In the genomic region with DNA sequence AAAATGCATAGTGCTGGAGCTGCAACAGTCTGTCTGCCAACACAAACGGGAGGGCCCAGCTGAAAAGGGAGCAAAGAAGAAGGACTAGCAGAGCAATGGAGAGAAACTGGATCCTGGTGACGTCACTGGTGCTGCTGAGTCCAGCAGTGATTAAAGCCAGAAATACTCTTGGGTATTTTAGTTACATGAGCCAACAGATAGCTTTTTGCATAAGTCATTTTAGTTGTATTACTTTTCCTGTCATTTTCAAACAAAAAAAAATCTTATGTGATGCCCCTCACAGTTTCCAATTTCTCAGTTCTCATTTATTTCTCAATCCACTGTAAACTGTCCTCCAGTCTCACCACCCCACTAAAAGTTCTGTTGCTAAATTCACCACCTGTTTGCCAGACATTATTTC, we compare ENCODE assay signal across 13 cellular contexts. TPM values are rescaled to one million over a fixed set of nuclear protein-coding genes. Genes with fewer than 3 reads are reported as not detected.
DNase-seq lines count a peak whose midpoint lies in the region; ATAC-seq and TF ChIP-seq lines count a peak whose summit lies in the region.
"Had no signal": no experiment of that assay in that cellular context is flagged by ENCODE, and none has a peak within 500 bp of the region (broad histone marks: within the 10 kb centered on the region; RNA-seq: fewer than 3 reads in every experiment).

No MANE protein-coding gene starts in this region.

- no peaks in the 10 kb centered on the region for H3K9me3 ChIP-seq in heart right ventricle

- 7 to 13% methylated on average over 2 of the region's 2 CpGs for WGBS in heart right ventricle, 2 donors

- peaks cover 0 to 28% (median 25%) of the 10 kb centered on the region in 9 donors for H3K4me1 ChIP-seq in heart right ventricle

- no peak for TF ChIP-seq CTCF in heart right ventricle (IDR thresholded peaks at IDR 0.05)

- H3K36me3 ChIP-seq in heart right ventricle = no peaks in the 10 kb centered on the region

- DNase-seq in GM03348 (ENCODE audit: low spot score) (peak; percentile 65), amniotic epithelial cell (ENCODE audit: low read depth) (peak; percentile 91), heart right ventricle (peak; percentile 49 to 84), sciatic nerve (ENCODE audit: low spot score) (peak; percentile 82), GM19240 (ENCODE audit: insufficient read length, low spot score) (no peak), NCI-H526 (lab: John Stamatoyannopoulos, UW) (no peak)
- DNase-seq in activated CD8-positive, alpha-beta memory T cell treated with anti-CD3 and anti-CD28 coated beads for 24 hours = no peak
- DNase-seq: activated B cell treated with CpG ODN at 0.5 μM for 24 hours; foreskin melanocyte; naive B cell; NK-92 treated with Interleukin-12 subunit alpha and Interleukin-12 subunit beta, amount 100 ng/mL, for 24 hours had no signal

- ATAC-seq in heart right ventricle (peak; percentile 65 to 96 (median 94)), sciatic nerve (peak; percentile 97), GM18858 (IDR thresholded peaks at IDR 0.05; ENCODE audit: unreplicated experiment) (no peak)
- ATAC-seq: activated naive CD4-positive, alpha-beta T cell treated with anti-CD3 and anti-CD28 coated beads, Interleukin-2, amount 50 U/mL, for 72 hours had no signal

- peak overlapping the region in 1 of 10 donors; percentile 7 for H3K4me3 ChIP-seq in heart right ventricle

- no peaks in the 10 kb centered on the region for H3K27me3 ChIP-seq in heart right ventricle

- peak overlapping the region in 6 of 10 donors; percentile 45 to 68 (median 64) for H3K27ac ChIP-seq in heart right ventricle

- intact Hi-C loops in heart right ventricle (cut with DNase I) = no loop called here
- intact Hi-C loops in sciatic nerve (cut with DNase I) = no loop called here

RNA-seq across cellular contexts. Expression of a gene that starts 38.7 kb away (rescaled TPM):
- total RNA-seq in heart right ventricle = 100 to 1,000 TPM; 149 to 279 (median 219) TPM
- polyA plus RNA-seq in heart right ventricle = 10 to 100 TPM; 57.3 to 90.7 TPM
- total RNA-seq in sciatic nerve = 119 TPM

Comparison
In these comparisons a context has a peak if more than half of its experiments do, and no peak if none do; other contexts are left out.
1. DNase-seq: peak in GM03348 (single experiment), amniotic epithelial cell (single experiment), heart right ventricle (2 of 2) and sciatic nerve (single experiment); none in GM19240 (single experiment), activated CD8-positive, alpha-beta memory T cell treated with anti-CD3 and anti-CD28 coated beads for 24 hours (single experiment) and NCI-H526 (0 of 2).